18 cellular contexts compared by ENCODE assay signal in the genomic region with DNA sequence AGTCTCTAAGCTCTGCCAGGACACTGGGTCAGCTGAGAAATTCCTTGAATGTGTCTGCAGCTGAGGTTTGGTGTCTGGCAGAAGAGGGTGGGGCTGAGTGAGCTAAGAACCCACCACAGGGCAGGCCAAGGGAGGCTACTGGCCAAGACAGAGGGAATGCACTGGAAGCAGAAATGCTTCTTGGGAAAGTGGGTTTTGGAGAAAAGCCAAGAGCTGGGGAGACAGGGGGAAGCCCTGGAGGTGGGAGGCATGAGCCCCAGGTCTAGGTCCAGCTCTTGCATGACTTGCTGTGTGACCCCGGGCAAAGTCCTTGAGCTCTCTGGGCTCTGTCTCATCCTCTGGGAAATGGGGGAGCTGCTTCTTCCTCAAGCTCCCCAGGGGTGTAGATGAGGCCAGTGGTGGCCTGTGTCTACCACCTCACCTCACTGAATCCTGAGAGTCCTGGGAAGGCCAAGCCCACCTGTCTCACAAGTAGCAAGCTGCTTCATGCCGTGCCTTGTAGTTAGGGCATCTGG. TPM values are rescaled to one million over a fixed set of nuclear protein-coding genes. Genes with fewer than 3 reads are reported as not detected.
DNase-seq lines count a peak whose midpoint lies in the region; ATAC-seq, FAIRE-seq and TF ChIP-seq lines count a peak whose summit lies in the region.
"Had no signal": no experiment of that assay in that cellular context is flagged by ENCODE, and none has a peak within 500 bp of the region (broad histone marks: within the 10 kb centered on the region; RNA-seq: fewer than 3 reads in every experiment).

No MANE protein-coding gene starts in this region.

- H3K9me3 Mint-ChIP-seq in neural progenitor cell: no peaks in the 10 kb centered on the region
- H3K9me3 Mint-ChIP-seq in activated naive CD4-positive, alpha-beta T cell treated with anti-CD3 and anti-CD28 coated beads, Interleukin-2, amount 10 ng/mL, durations not matched to agents 7 days and 5 days: no peaks in the 10 kb centered on the region
- H3K9me3 Mint-ChIP-seq: activated B cell treated with CpG ODN at 0.5 μM for 24 hours had no signal

- peak; percentile 1 for DNase-seq in Ammon's horn (ENCODE audit: low spot score)
- peak; percentile 50 for DNase-seq in LHCN-M2 (ENCODE audit: low read depth)
- DNase-seq in esophagus muscularis mucosa (ENCODE audit: extremely low spot score): no peak
- peak; percentile 60 for DNase-seq in neural progenitor cell (ENCODE audit: low spot score)
- no peak for DNase-seq in RCC 7860 (ENCODE audit: low spot score)
- DNase-seq in activated naive CD4-positive, alpha-beta T cell treated with anti-CD3 and anti-CD28 coated beads, Interleukin-2, amount 10 ng/mL, durations not matched to agents 7 days and 5 days: no peak
- DNase-seq in epidermal melanocyte (ENCODE audit: insufficient read length, low spot score): no peak
- DNase-seq: activated B cell treated with CpG ODN at 0.5 μM for 24 hours; activated T-cell treated with anti-CD3 and anti-CD28 coated beads for 4 hours; effector CD8-positive, alpha-beta T cell; hippocampal formation; Kasumi-1; NCI-H2081; NK-92 treated with Interleukin-12 subunit alpha and Interleukin-12 subunit beta, amount 100 ng/mL, for 24 hours; stimulated activated CD4-positive, alpha-beta T cell treated with anti-CD3 and anti-CD28 coated beads, Interleukin-4, amount 100 ng/mL, for 24 hours had no signal

- CTCF ChIA-PET in activated naive CD4-positive, alpha-beta T cell treated with anti-CD3 and anti-CD28 coated beads, Interleukin-2, amount 10 ng/mL, durations not matched to agents 7 days and 5 days (lab: Charles Lee): interaction anchor here (1.1 to 2.0 kb wide), 3 partner anchors 11 to 119 kb away, joined by 4 to 7 read pairs (median 6); a partner anchor contains a TSS

- H3K27me3 ChIP-seq in esophagus muscularis mucosa (no peaks in the 10 kb centered on the region), neural progenitor cell (peaks cover 30% of the 10 kb centered on the region)

- H3K9me3 ChIP-seq in esophagus muscularis mucosa (no peaks in the 10 kb centered on the region), neural progenitor cell (ENCODE audit: low read depth) (no peaks in the 10 kb centered on the region)

- H3K9ac ChIP-seq in neural progenitor cell: no peak overlapping the region

- TF ChIP-seq POLR2A in esophagus muscularis mucosa (IDR thresholded peaks at IDR 0.05; ENCODE audit: low read depth): no peak

- intact Hi-C loops in esophagus muscularis mucosa (cut with DNase I): no loop called here

- WGBS in esophagus muscularis mucosa: 78% methylated on average over 2 of the region's 2 CpGs

- H3K27ac Mint-ChIP-seq in neural progenitor cell: no peak overlapping the region
- no peak overlapping the region for H3K27ac Mint-ChIP-seq in activated naive CD4-positive, alpha-beta T cell treated with anti-CD3 and anti-CD28 coated beads, Interleukin-2, amount 10 ng/mL, durations not matched to agents 7 days and 5 days
- H3K27ac Mint-ChIP-seq: activated B cell treated with CpG ODN at 0.5 μM for 24 hours had no signal

- H3K79me2 ChIP-seq in neural progenitor cell (ENCODE audit: low read depth): no peaks in the 10 kb centered on the region

- no peaks in the 10 kb centered on the region for H4K20me1 ChIP-seq in neural progenitor cell (ENCODE audit: low read depth)

- ATAC-seq in GM21381 (IDR thresholded peaks at IDR 0.05; ENCODE audit: unreplicated experiment): no peak

- H3K36me3 ChIP-seq in esophagus muscularis mucosa (no peaks in the 10 kb centered on the region), neural progenitor cell (no peaks in the 10 kb centered on the region)

- peaks cover 29% of the 10 kb centered on the region for H3K4me1 Mint-ChIP-seq in neural progenitor cell
- H3K4me1 Mint-ChIP-seq in activated naive CD4-positive, alpha-beta T cell treated with anti-CD3 and anti-CD28 coated beads, Interleukin-2, amount 10 ng/mL, durations not matched to agents 7 days and 5 days: peaks cover 21% of the 10 kb centered on the region

- H3K4me3 ChIP-seq in esophagus muscularis mucosa (no peak overlapping the region), neural progenitor cell (no peak overlapping the region)
- H3K4me3 ChIP-seq: lung, SK-N-MC had no signal

- H3K4me3 Mint-ChIP-seq in neural progenitor cell: peak overlapping the region; percentile 30
- no peak overlapping the region for H3K4me3 Mint-ChIP-seq in activated naive CD4-positive, alpha-beta T cell treated with anti-CD3 and anti-CD28 coated beads, Interleukin-2, amount 10 ng/mL, durations not matched to agents 7 days and 5 days
- H3K4me3 Mint-ChIP-seq: activated B cell treated with CpG ODN at 0.5 μM for 24 hours had no signal

- H3F3A ChIP-seq in neural progenitor cell (ENCODE audit: low read depth): peaks cover 35% of the 10 kb centered on the region

- peaks cover 44 to 69% (median 61%) of the 10 kb centered on the region in 4 donors for H3K4me1 ChIP-seq in esophagus muscularis mucosa
- H3K4me1 ChIP-seq in neural progenitor cell: peaks cover 17% of the 10 kb centered on the region

- no peak for FAIRE-seq in RCC 7860 (lab: Jason Lieb, UNC)

- peaks cover 17% of the 10 kb centered on the region for H3K27me3 Mint-ChIP-seq in neural progenitor cell (ENCODE audit: insufficient read depth, low read depth)
- H3K27me3 Mint-ChIP-seq in activated naive CD4-positive, alpha-beta T cell treated with anti-CD3 and anti-CD28 coated beads, Interleukin-2, amount 10 ng/mL, durations not matched to agents 7 days and 5 days: peaks cover 38% of the 10 kb centered on the region
- H3K27me3 Mint-ChIP-seq: activated B cell treated with CpG ODN at 0.5 μM for 24 hours had no signal

- H3K27ac ChIP-seq in esophagus muscularis mucosa (replicated peaks in 1 of 4): peak overlapping the region in 3 of 4 donors; percentile 3 to 16 (median 5)
- no peak overlapping the region for H3K27ac ChIP-seq in neural progenitor cell
- H3K27ac ChIP-seq: SK-N-MC had no signal

- no peak overlapping the region for H2AFZ ChIP-seq in neural progenitor cell (replicated peaks)

- H3K36me3 Mint-ChIP-seq in neural progenitor cell: no peaks in the 10 kb centered on the region
- no peaks in the 10 kb centered on the region for H3K36me3 Mint-ChIP-seq in activated naive CD4-positive, alpha-beta T cell treated with anti-CD3 and anti-CD28 coated beads, Interleukin-2, amount 10 ng/mL, durations not matched to agents 7 days and 5 days

- H3K4me2 ChIP-seq in neural progenitor cell: peak overlapping the region; percentile 18

- TF ChIP-seq EP300 in esophagus muscularis mucosa (IDR thresholded peaks at IDR 0.05): no peak

- TF ChIP-seq CTCF in esophagus muscularis mucosa (IDR thresholded peaks at IDR 0.05) (no peak), neural progenitor cell (IDR thresholded peaks at IDR 0.05) (no peak)

RNA-seq across cellular contexts. Expression of a gene that starts 2.3 kb away (rescaled TPM):
- total RNA-seq in LHCN-M2 (2014; rRNA removed): 5.5 and 7.1 TPM in 2 replicates
- 13.1 TPM for polyA plus RNA-seq in LHCN-M2 (2012)
- 1 to 10 TPM; 2.8 to 6.5 (median 5.4) TPM for total RNA-seq in esophagus muscularis mucosa
- total RNA-seq in neural progenitor cell (ENCODE audit: low replicate concordance): 4.1 and 13.7 TPM in 2 replicates

RNA-seq across cellular contexts. Expression of a gene that starts 7.2 kb away (rescaled TPM):
- 0.19 and 0.46 TPM in 2 replicates for total RNA-seq in LHCN-M2 (2014; rRNA removed)
- 75.6 TPM for polyA plus RNA-seq in LHCN-M2 (2012)
- 10 to 100 TPM; 22.9 to 97.7 (median 44.6) TPM for total RNA-seq in esophagus muscularis mucosa
- 0.53 and 9.1 TPM in 2 replicates for total RNA-seq in neural progenitor cell (ENCODE audit: low replicate concordance)

RNA-seq across cellular contexts. Expression of a gene that starts 11.8 kb away (rescaled TPM):
- 77.1 and 90.0 TPM in 2 replicates for total RNA-seq in LHCN-M2 (2014; rRNA removed)
- 194 TPM for polyA plus RNA-seq in LHCN-M2 (2012)
- 10 to 100 TPM; 28.8 to 55.6 (median 34.9) TPM for total RNA-seq in esophagus muscularis mucosa
- 151 and 170 TPM in 2 replicates for total RNA-seq in neural progenitor cell (ENCODE audit: low replicate concordance)

RNA-seq across cellular contexts. Expression of a gene that starts 12.2 kb away (rescaled TPM):
- total RNA-seq in LHCN-M2 (2014; rRNA removed) (0.06 TPM in 1 of 2 replicates, not detected in the other), esophagus muscularis mucosa (under 1 TPM in 1 of 4 donors, not detected in 3; 0.58 TPM), neural progenitor cell (ENCODE audit: low replicate concordance) (0.56 and 3.0 TPM in 2 replicates)
- 0.33 TPM for polyA plus RNA-seq in LHCN-M2 (2012)

RNA-seq across cellular contexts. Expression of a gene that starts 20.8 kb away (rescaled TPM):
- total RNA-seq in LHCN-M2 (2014; rRNA removed) (not detected in 2 replicates), esophagus muscularis mucosa (not detected), neural progenitor cell (ENCODE audit: low replicate concordance) (not detected in 2 replicates)
- polyA plus RNA-seq in LHCN-M2 (2012): 0.15 TPM
- total RNA-seq: lung had no signal

Comparison
In these comparisons a context has a peak if more than half of its experiments do, and no peak if none do; other contexts are left out.
1. DNase-seq: peak in Ammon's horn (single experiment), LHCN-M2 (single experiment) and neural progenitor cell (single experiment); none in esophagus muscularis mucosa (single experiment), RCC 7860 (single experiment), activated naive CD4-positive, alpha-beta T cell treated with anti-CD3 and anti-CD28 coated beads, Interleukin-2, amount 10 ng/mL, durations not matched to agents 7 days and 5 days (single experiment) and epidermal melanocyte (single experiment).